Comparison of ENCODE assay signal across 9 cellular contexts in the genomic region with DNA sequence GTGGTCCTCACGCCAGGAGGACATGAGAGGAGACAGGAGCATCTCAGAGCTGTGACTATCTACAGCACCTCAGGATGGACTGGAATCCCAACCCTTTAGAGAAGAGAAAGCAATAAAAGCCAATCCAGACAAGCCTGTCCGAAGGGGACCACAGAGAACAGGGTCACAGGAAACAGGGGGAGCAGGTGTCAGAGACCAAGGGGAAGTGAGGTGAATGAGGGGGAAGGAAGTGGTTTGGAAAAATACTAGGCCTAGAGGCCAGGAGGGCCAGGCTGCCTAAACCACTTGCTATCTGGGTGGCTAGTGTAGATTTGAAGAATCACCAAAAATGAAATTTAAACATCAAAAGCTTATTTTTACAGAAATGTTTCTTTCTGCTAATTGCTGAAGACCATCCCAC. TPM values are rescaled to one million over a fixed set of nuclear protein-coding genes. Genes with fewer than 3 reads are reported as not detected.
DNase-seq lines count a peak whose midpoint lies in the region; ATAC-seq, FAIRE-seq and TF ChIP-seq lines count a peak whose summit lies in the region.
"Had no signal": no experiment of that assay in that cellular context is flagged by ENCODE, and none has a peak within 500 bp of the region (broad histone marks: within the 10 kb centered on the region; RNA-seq: fewer than 3 reads in every experiment).

No MANE protein-coding gene starts in this region.

- H3K27ac ChIP-seq in dorsolateral prefrontal cortex, result peak overlapping the region; percentile 79 to 100 (median 96)
- H3K27ac ChIP-seq: right atrium auricular region had no signal

- no peaks in the 10 kb centered on the region for H3K27me3 ChIP-seq in dorsolateral prefrontal cortex
- H3K27me3 ChIP-seq: right atrium auricular region had no signal

- intact Hi-C loops in dorsolateral prefrontal cortex (cut with DNase I), result no loop called here

- FAIRE-seq in frontal cortex (lab: Jason Lieb, UNC), result no peak

- H3K4me3 ChIP-seq in dorsolateral prefrontal cortex, result peak overlapping the region in 10 of 59 donors; percentile 0 to 39 (median 16)
- H3K4me3 ChIP-seq: right atrium auricular region had no signal

- DNase-seq in dorsolateral prefrontal cortex (no peak), DMS79 treated with DMSO at 0.1 percent for 48 hours (lab: John Stamatoyannopoulos, UW) (no peak), HPDE6-E6E7 (ENCODE audit: extremely low spot score) (no peak), frontal cortex (ENCODE audit: low spot score in 2 of 2) (no peak), NAMALWA (ENCODE audit: low spot score) (no peak)

- TF ChIP-seq CTCF in dorsolateral prefrontal cortex (IDR thresholded peaks at IDR 0.05 in 54 of 56, conservative IDR thresholded peaks at IDR 0.05 in 2 of 56; ENCODE audit: low read depth in 1 of 56, partially characterized antibody in 56 of 56), result peak in 1 of 56 donors; percentile 2

- peak; percentile 83 for ATAC-seq in GM18508 (IDR thresholded peaks at IDR 0.05; ENCODE audit: insufficient read depth, unreplicated experiment)
- peak; percentile 88 for ATAC-seq in GM21526 (IDR thresholded peaks at IDR 0.05; ENCODE audit: low FRiP score, unreplicated experiment)
- ATAC-seq in HG03442 (IDR thresholded peaks at IDR 0.05; ENCODE audit: unreplicated experiment), result peak; percentile 80

RNA-seq across cellular contexts. Expression of gene TMTC4, which starts 16.2 kb away (rescaled TPM):
- total RNA-seq in dorsolateral prefrontal cortex, result 100 to 1,000 TPM in 4 of 120 experiments, 10 to 100 TPM in 116; 15.7 to 223 (median 42.8) TPM
- total RNA-seq in frontal cortex, result 73.0 TPM
